Comparison of ENCODE assay signal across 25 cellular contexts in genomic region chr14:80695869-80696268, GRCh38.
DNase-seq lines count a peak whose midpoint lies in the region; ATAC-seq and FAIRE-seq lines count a peak whose summit lies in the region.
"Had no signal": no experiment of that assay in that cellular context is flagged by ENCODE, and none has a peak within 500 bp of the region (broad histone marks: within the 10 kb centered on the region; RNA-seq: fewer than 3 reads in every experiment).

No MANE protein-coding gene starts in this region.

- ATAC-seq in GM18499 (IDR thresholded peaks at IDR 0.05; ENCODE audit: insufficient read depth, unreplicated experiment) = peak; percentile 75
- ATAC-seq in GM19455 (IDR thresholded peaks at IDR 0.05; ENCODE audit: unreplicated experiment) = peak; percentile 78
- ATAC-seq in HG02678 (IDR thresholded peaks at IDR 0.05; ENCODE audit: unreplicated experiment) = peak; percentile 50
- ATAC-seq in HG03521 (IDR thresholded peaks at IDR 0.05; ENCODE audit: unreplicated experiment) = peak; percentile 68
- no peak for ATAC-seq in GM19452 (IDR thresholded peaks at IDR 0.05; ENCODE audit: unreplicated experiment)
- ATAC-seq: A549, T-helper 17 cell had no signal

- FAIRE-seq in small intestine (lab: Jason Lieb, UNC) = no peak
- FAIRE-seq: A549, colon had no signal

- no peak overlapping the region for H3K4me3 ChIP-seq in small intestine (ENCODE audit: low read depth in 1 of 2, low read length in 2 of 2)
- H3K4me3 ChIP-seq: A549, BLaER1, Peyer's patch had no signal

- no peaks in the 10 kb centered on the region for H3K9me3 ChIP-seq in small intestine (ENCODE audit: control insufficient read depth, low read depth)
- H3K9me3 ChIP-seq: A549, BLaER1, Peyer's patch had no signal

- no peaks in the 10 kb centered on the region for H3K36me3 ChIP-seq in small intestine (ENCODE audit: control insufficient read depth in 2 of 2, insufficient read depth in 2 of 2, low read length in 2 of 2)
- H3K36me3 ChIP-seq: Peyer's patch had no signal

- H3K4me1 ChIP-seq in small intestine (ENCODE audit: control insufficient read depth in 2 of 2, insufficient read depth in 1 of 2, low read depth in 1 of 2, low read length in 1 of 2) = no peaks in the 10 kb centered on the region
- H3K4me1 ChIP-seq: A549, BLaER1, Peyer's patch had no signal

- WGBS in small intestine, 3 donors = 81 to 89% (median 86%) methylated on average over 4 of the region's 4 CpGs

- H3K27me3 ChIP-seq in small intestine (ENCODE audit: control insufficient read depth in 2 of 2, insufficient read depth in 2 of 2, low read length in 2 of 2) = no peaks in the 10 kb centered on the region
- H3K27me3 ChIP-seq: BLaER1, Peyer's patch had no signal

- no peak for DNase-seq in GF-D8 (lab: John Stamatoyannopoulos, UW)
- DNase-seq in small intestine = no peak
- no peak for DNase-seq in NCI-H1105 treated with DMSO at 0.1 percent for 48 hours (lab: John Stamatoyannopoulos, UW)
- DNase-seq: activated CD4-positive, alpha-beta T cell treated with anti-CD3 and anti-CD28 coated beads, Interleukin-2, amount 10 ng/mL, durations not matched to agents 24 days and 14 days; endodermal cell; H7; kidney glomerular epithelial cell; mammary epithelial cell; MV-4-11; NCI-H1930; nucleus accumbens; Peyer's patch; retina; stimulated activated CD4-positive, alpha-beta T cell treated with anti-CD3 and anti-CD28 coated beads, Interleukin-12 subunit alpha, Interleukin-12 subunit beta, amount 100 ng/mL, for 4 hours; substantia nigra; T-helper 17 cell had no signal

- no peak overlapping the region for H3K27ac ChIP-seq in small intestine (ENCODE audit: low read depth in 1 of 2, low read length in 1 of 2)
- H3K27ac ChIP-seq: A549, BLaER1, KMS-11, Peyer's patch had no signal
